8 cellular contexts compared by ENCODE assay signal in the genomic region with DNA sequence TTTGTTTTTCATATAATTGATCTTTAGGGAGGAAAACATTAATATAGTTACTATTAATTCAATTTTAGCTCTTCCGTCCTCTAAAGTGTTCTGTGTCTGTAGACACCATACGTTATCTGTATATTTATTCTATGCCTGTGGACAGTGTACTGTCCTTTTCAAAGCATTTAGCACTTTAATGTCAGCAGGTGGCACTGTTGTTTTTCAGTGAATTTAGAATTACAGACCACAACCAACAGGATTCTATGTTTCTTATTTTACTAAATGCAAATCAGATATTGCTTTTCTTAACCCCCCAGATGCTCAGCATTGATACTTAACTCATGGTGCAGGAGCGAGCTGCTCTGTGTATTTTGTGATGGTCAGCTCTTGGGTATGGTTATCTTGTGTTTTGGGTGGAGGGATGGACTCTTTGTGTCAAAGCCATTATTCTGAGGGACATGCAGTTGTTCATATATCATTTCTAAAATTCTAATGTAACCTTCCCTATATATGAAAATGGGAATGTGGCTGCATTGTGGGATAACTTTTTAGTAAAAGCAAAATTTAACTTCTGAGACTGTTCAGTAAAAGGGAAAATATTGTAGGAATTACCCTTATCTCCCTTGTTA.
DNase-seq lines count a peak whose midpoint lies in the region; ATAC-seq and TF ChIP-seq lines count a peak whose summit lies in the region.

No MANE protein-coding gene starts in this region.

- no peak for DNase-seq in activated naive CD8-positive, alpha-beta T cell treated with anti-CD3 and anti-CD28 coated beads, Interleukin-2, amount 50 U/mL, for 24 hours
- DNase-seq in activated naive CD8-positive, alpha-beta T cell treated with anti-CD3 and anti-CD28 coated beads for 36 hours = no peak
- peak; percentile 30 for DNase-seq in SW480 (ENCODE audit: low spot score)
- DNase-seq in heart left ventricle = no peak
- DNase-seq in transverse colon = no peak
- no peak for DNase-seq in activated effector memory CD4-positive, alpha-beta T cell treated with Interleukin-2 at 50 U/mL for 16 hours
- DNase-seq in stimulated activated naive CD4-positive, alpha-beta T cell treated with Interleukin-2 at 50 U/mL for 16 hours (lab: John Stamatoyannopoulos, UW) = no peak

- no peak for TF ChIP-seq POLR2A in heart left ventricle (IDR thresholded peaks at IDR 0.05)
- TF ChIP-seq POLR2A in transverse colon (IDR thresholded peaks at IDR 0.05) = no peak

- H3K9me3 ChIP-seq in heart left ventricle (no peaks in the 10 kb centered on the region), transverse colon (no peaks in the 10 kb centered on the region)

- H3K4me3 ChIP-seq in heart left ventricle = no peak overlapping the region
- H3K4me3 ChIP-seq in transverse colon = no peak overlapping the region

- in situ Hi-C loops in transverse colon (cut with MboI; ENCODE audit: low pct_ligation_motif_present in 1 of 4, low pct_unique_long_range_greater_than_20kb in 1 of 4, low sequenced_read_pairs in 3 of 4) = no loop called here

- no peak overlapping the region for H3K27ac Mint-ChIP-seq in activated naive CD8-positive, alpha-beta T cell treated with anti-CD3 and anti-CD28 coated beads, Interleukin-2, amount 50 U/mL, for 24 hours
- no peak overlapping the region for H3K27ac Mint-ChIP-seq in activated naive CD8-positive, alpha-beta T cell treated with anti-CD3 and anti-CD28 coated beads for 36 hours

- no peaks in the 10 kb centered on the region for H3K9me3 Mint-ChIP-seq in activated naive CD8-positive, alpha-beta T cell treated with anti-CD3 and anti-CD28 coated beads, Interleukin-2, amount 50 U/mL, for 24 hours
- no peaks in the 10 kb centered on the region for H3K9me3 Mint-ChIP-seq in activated naive CD8-positive, alpha-beta T cell treated with anti-CD3 and anti-CD28 coated beads for 36 hours

- no peak overlapping the region for H3K4me3 Mint-ChIP-seq in activated naive CD8-positive, alpha-beta T cell treated with anti-CD3 and anti-CD28 coated beads, Interleukin-2, amount 50 U/mL, for 24 hours
- H3K4me3 Mint-ChIP-seq in activated naive CD8-positive, alpha-beta T cell treated with anti-CD3 and anti-CD28 coated beads for 36 hours = no peak overlapping the region

- TF ChIP-seq CTCF in heart left ventricle (IDR thresholded peaks at IDR 0.05) (peak; percentile 15 to 61 (median 44)), transverse colon (IDR thresholded peaks at IDR 0.05) (peak; percentile 22 to 40 (median 30))

- no peaks in the 10 kb centered on the region for H3K4me1 Mint-ChIP-seq in activated naive CD8-positive, alpha-beta T cell treated with anti-CD3 and anti-CD28 coated beads, Interleukin-2, amount 50 U/mL, for 24 hours
- no peaks in the 10 kb centered on the region for H3K4me1 Mint-ChIP-seq in activated naive CD8-positive, alpha-beta T cell treated with anti-CD3 and anti-CD28 coated beads for 36 hours

- no peak overlapping the region for H3K27ac ChIP-seq in heart left ventricle
- H3K27ac ChIP-seq in transverse colon = no peak overlapping the region

- 69 to 78% (median 75%) methylated on average over 3 of the region's 3 CpGs for WGBS in heart left ventricle, 4 donors
- WGBS in transverse colon (ENCODE audit: low coverage in 1 of 2), 2 donors = 68 to 76% methylated on average over 3 of the region's 3 CpGs

- peaks cover 0 to 4% (median 0%) of the 10 kb centered on the region in 12 donors for H3K4me1 ChIP-seq in heart left ventricle
- no peaks in the 10 kb centered on the region for H3K4me1 ChIP-seq in transverse colon

- peaks cover 35% of the 10 kb centered on the region for H3K36me3 Mint-ChIP-seq in activated naive CD8-positive, alpha-beta T cell treated with anti-CD3 and anti-CD28 coated beads, Interleukin-2, amount 50 U/mL, for 24 hours (ENCODE audit: low read depth)
- H3K36me3 Mint-ChIP-seq in activated naive CD8-positive, alpha-beta T cell treated with anti-CD3 and anti-CD28 coated beads for 36 hours = peaks cover 24% of the 10 kb centered on the region

- H3K36me3 ChIP-seq in heart left ventricle = peaks cover 0 to 76% (median 61%) of the 10 kb centered on the region in 9 donors
- peaks cover 0 to 21% (median 11%) of the 10 kb centered on the region in 4 donors for H3K36me3 ChIP-seq in transverse colon

- TF ChIP-seq EP300 in Ishikawa (IDR thresholded peaks at IDR 0.05; ENCODE audit: borderline replicate concordance) = no peak
- no peak for TF ChIP-seq EP300 in transverse colon (IDR thresholded peaks at IDR 0.05; ENCODE audit: low read depth)

- peak; percentile 40 for ATAC-seq in activated naive CD8-positive, alpha-beta T cell treated with anti-CD3 and anti-CD28 coated beads, Interleukin-2, amount 50 U/mL, for 24 hours
- ATAC-seq in heart left ventricle = peak in 2 of 4 donors; percentile 36 to 39

- H3K27me3 ChIP-seq in heart left ventricle = no peaks in the 10 kb centered on the region
- no peaks in the 10 kb centered on the region for H3K27me3 ChIP-seq in transverse colon

- peak; percentile 39 for TF ChIP-seq RAD21 in Ishikawa (IDR thresholded peaks at IDR 0.05; ENCODE audit: low read depth)

- H3K27me3 Mint-ChIP-seq in activated naive CD8-positive, alpha-beta T cell treated with anti-CD3 and anti-CD28 coated beads, Interleukin-2, amount 50 U/mL, for 24 hours = no peaks in the 10 kb centered on the region
- H3K27me3 Mint-ChIP-seq in activated naive CD8-positive, alpha-beta T cell treated with anti-CD3 and anti-CD28 coated beads for 36 hours = no peaks in the 10 kb centered on the region

- intact Hi-C loops in heart left ventricle (cut with DNase I) = loop anchor here in 5 of 10 donors (5.0 to 10.0 kb wide), 2 partner anchors 175 to 263 kb away; no protein-coding TSS in a partner anchor
- intact Hi-C loops in transverse colon (cut with DNase I; ENCODE audit: low total_unique reads) = no loop called here

TF ChIP-seq in Ishikawa, 13 proteins besides CTCF, POLR2A, EP300 and RAD21:
- TF ChIP-seq TEAD4 (IDR thresholded peaks at IDR 0.05) = no peak
- TF ChIP-seq, protein P1, sequence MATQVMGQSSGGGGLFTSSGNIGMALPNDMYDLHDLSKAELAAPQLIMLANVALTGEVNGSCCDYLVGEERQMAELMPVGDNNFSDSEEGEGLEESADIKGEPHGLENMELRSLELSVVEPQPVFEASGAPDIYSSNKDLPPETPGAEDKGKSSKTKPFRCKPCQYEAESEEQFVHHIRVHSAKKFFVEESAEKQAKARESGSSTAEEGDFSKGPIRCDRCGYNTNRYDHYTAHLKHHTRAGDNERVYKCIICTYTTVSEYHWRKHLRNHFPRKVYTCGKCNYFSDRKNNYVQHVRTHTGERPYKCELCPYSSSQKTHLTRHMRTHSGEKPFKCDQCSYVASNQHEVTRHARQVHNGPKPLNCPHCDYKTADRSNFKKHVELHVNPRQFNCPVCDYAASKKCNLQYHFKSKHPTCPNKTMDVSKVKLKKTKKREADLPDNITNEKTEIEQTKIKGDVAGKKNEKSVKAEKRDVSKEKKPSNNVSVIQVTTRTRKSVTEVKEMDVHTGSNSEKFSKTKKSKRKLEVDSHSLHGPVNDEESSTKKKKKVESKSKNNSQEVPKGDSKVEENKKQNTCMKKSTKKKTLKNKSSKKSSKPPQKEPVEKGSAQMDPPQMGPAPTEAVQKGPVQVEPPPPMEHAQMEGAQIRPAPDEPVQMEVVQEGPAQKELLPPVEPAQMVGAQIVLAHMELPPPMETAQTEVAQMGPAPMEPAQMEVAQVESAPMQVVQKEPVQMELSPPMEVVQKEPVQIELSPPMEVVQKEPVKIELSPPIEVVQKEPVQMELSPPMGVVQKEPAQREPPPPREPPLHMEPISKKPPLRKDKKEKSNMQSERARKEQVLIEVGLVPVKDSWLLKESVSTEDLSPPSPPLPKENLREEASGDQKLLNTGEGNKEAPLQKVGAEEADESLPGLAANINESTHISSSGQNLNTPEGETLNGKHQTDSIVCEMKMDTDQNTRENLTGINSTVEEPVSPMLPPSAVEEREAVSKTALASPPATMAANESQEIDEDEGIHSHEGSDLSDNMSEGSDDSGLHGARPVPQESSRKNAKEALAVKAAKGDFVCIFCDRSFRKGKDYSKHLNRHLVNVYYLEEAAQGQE (IDR thresholded peaks at IDR 0.05; ENCODE audit: low read depth) = no peak
- no peak for TF ChIP-seq EGR1 (IDR thresholded peaks at IDR 0.05)
- TF ChIP-seq, protein P2, sequence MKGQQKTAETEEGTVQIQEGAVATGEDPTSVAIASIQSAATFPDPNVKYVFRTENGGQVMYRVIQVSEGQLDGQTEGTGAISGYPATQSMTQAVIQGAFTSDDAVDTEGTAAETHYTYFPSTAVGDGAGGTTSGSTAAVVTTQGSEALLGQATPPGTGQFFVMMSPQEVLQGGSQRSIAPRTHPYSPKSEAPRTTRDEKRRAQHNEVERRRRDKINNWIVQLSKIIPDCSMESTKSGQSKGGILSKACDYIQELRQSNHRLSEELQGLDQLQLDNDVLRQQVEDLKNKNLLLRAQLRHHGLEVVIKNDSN (IDR thresholded peaks at IDR 0.05) = no peak
- TF ChIP-seq ZBTB7A (IDR thresholded peaks at IDR 0.05; ENCODE audit: low read depth) = no peak
- no peak for TF ChIP-seq TCF12 (IDR thresholded peaks at IDR 0.05; ENCODE audit: low read depth)
- no peak for TF ChIP-seq CEBPB (IDR thresholded peaks at IDR 0.05)
- no peak for TF ChIP-seq YY1 (IDR thresholded peaks at IDR 0.05; ENCODE audit: low read depth)
- TF ChIP-seq, protein P3, sequence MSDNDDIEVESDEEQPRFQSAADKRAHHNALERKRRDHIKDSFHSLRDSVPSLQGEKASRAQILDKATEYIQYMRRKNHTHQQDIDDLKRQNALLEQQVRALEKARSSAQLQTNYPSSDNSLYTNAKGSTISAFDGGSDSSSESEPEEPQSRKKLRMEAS (IDR thresholded peaks at IDR 0.05) = no peak
- TF ChIP-seq TAF1 (IDR thresholded peaks at IDR 0.05; ENCODE audit: low read depth) = no peak
